12 cellular contexts compared by ENCODE assay signal in genomic region chr11:68384530-68385081, GRCh38.
DNase-seq lines count a peak whose midpoint lies in the region; ATAC-seq and TF ChIP-seq lines count a peak whose summit lies in the region.
"Had no signal": no experiment of that assay in that cellular context is flagged by ENCODE, and none has a peak within 500 bp of the region (broad histone marks: within the 10 kb centered on the region; RNA-seq: fewer than 3 reads in every experiment).

No MANE protein-coding gene starts in this region.

- H3K23ac ChIP-seq in neuronal stem cell (ENCODE audit: low read depth, low read length, poor library complexity), result peak overlapping the region; percentile 6

- ATAC-seq in GM21390 (IDR thresholded peaks at IDR 0.05; ENCODE audit: unreplicated experiment) (no peak), GM18858 (IDR thresholded peaks at IDR 0.05; ENCODE audit: unreplicated experiment) (no peak)

- H3K4me2 ChIP-seq in BLaER1 (no peak overlapping the region), neuronal stem cell (ENCODE audit: insufficient read depth, low read length, poor library complexity, severe bottlenecking) (no peak overlapping the region)
- H3K4me2 ChIP-seq: A549 had no signal

- H2BK15ac ChIP-seq in neuronal stem cell (ENCODE audit: low read length), result no peak overlapping the region

- no peak for TF ChIP-seq POLR2A in spleen (IDR thresholded peaks at IDR 0.05)

- no peak overlapping the region for H3K18ac ChIP-seq in neuronal stem cell (ENCODE audit: low read length)

- DNase-seq in neuronal stem cell (ENCODE audit: low spot score) (no peak), spleen (peak; percentile 64), SW 1271 (lab: John Stamatoyannopoulos, UW) (no peak), GOT3 (lab: John Stamatoyannopoulos, UW) (no peak)
- DNase-seq: COR-L47 had no signal

- H3K36me3 ChIP-seq in BLaER1 (peaks cover 64% of the 10 kb centered on the region), neuronal stem cell (replicated peaks in 1 of 2; ENCODE audit: control insufficient read depth in 2 of 2, insufficient read depth in 2 of 2, low read length in 2 of 2) (peaks cover 19 to 36% of the 10 kb centered on the region in 2 donors), spleen (peaks cover 0 to 7% (median 0%) of the 10 kb centered on the region in 6 donors)

- H3K4me3 ChIP-seq in BLaER1, result no peak overlapping the region
- peak overlapping the region in 1 of 2 donors; percentile 31 for H3K4me3 ChIP-seq in neuronal stem cell (ENCODE audit: low read length in 2 of 2)
- H3K4me3 ChIP-seq in spleen, result no peak overlapping the region
- H3K4me3 ChIP-seq: A549, GM23248 had no signal

- no peak overlapping the region for H4K8ac ChIP-seq in neuronal stem cell (ENCODE audit: low read depth, low read length)

- no CpG with 5 or more reads among the region's 13 CpGs for WGBS in neuronal stem cell (ENCODE audit: extremely low coverage in 2 of 2, insufficient read length in 2 of 2, insufficient replicate concordance in 1 of 2), 2 donors
- WGBS in spleen, 5 donors, result 89 to 97% (median 93%) methylated on average over 12 to 13 of the region's 13 CpGs

- H2BK5ac ChIP-seq in neuronal stem cell (ENCODE audit: low read length), result peak overlapping the region; percentile 67

- H3K27ac ChIP-seq in BLaER1, result peak overlapping the region; percentile 8; the same call in 1 of the 2 replicates
- peak overlapping the region; percentile 34; the same call in 1 of the 2 replicates for H3K27ac ChIP-seq in VCaP
- H3K27ac ChIP-seq in neuronal stem cell (replicated peaks; ENCODE audit: low read length), result no peak overlapping the region
- no peak overlapping the region for H3K27ac ChIP-seq in spleen
- H3K27ac ChIP-seq: GM23248 had no signal

- peaks cover 9% of the 10 kb centered on the region for H3K79me1 ChIP-seq in neuronal stem cell (ENCODE audit: low read depth, low read length)

- H2AK5ac ChIP-seq in neuronal stem cell (ENCODE audit: low read depth, low read length), result peak overlapping the region; percentile 25

- no peak overlapping the region for H4K91ac ChIP-seq in neuronal stem cell (ENCODE audit: low read depth, low read length, poor library complexity)

- no peak overlapping the region for H2BK120ac ChIP-seq in neuronal stem cell (ENCODE audit: low read depth, low read length)

- no peak overlapping the region for H2AFZ ChIP-seq in neuronal stem cell (ENCODE audit: low read length)
- H2AFZ ChIP-seq: GM23248 had no signal

- TF ChIP-seq CTCF in VCaP (conservative IDR thresholded peaks at IDR 0.05) (no peak), spleen (IDR thresholded peaks at IDR 0.05 in 8 of 11, conservative IDR thresholded peaks at IDR 0.05 in 3 of 11) (no peak)

- H3K9me3 ChIP-seq in BLaER1 (no peaks in the 10 kb centered on the region), neuronal stem cell (replicated peaks in 1 of 2; ENCODE audit: control insufficient read depth in 2 of 2, insufficient read depth in 1 of 2, low read depth in 1 of 2, low read length in 2 of 2) (peaks cover 0 to 7% of the 10 kb centered on the region in 2 donors), spleen (no peaks in the 10 kb centered on the region)
- H3K9me3 ChIP-seq: A549, BE2C had no signal

- H3K9ac ChIP-seq in BLaER1 (no peak overlapping the region), neuronal stem cell (ENCODE audit: low read depth, low read length, poor library complexity) (no peak overlapping the region)
- H3K9ac ChIP-seq: GM23248 had no signal

- peaks cover 100% of the 10 kb centered on the region for H4K20me1 ChIP-seq in BLaER1

- H3K4ac ChIP-seq in neuronal stem cell (ENCODE audit: low read length), result no peak overlapping the region

- intact Hi-C loops in spleen (cut with DNase I; ENCODE audit: low total_unique reads), result no loop called here

- H3K27me3 ChIP-seq in BLaER1, result no peaks in the 10 kb centered on the region
- H3K27me3 ChIP-seq in neuronal stem cell (ENCODE audit: control insufficient read depth in 3 of 3, insufficient read depth in 3 of 3, low read depth in 1 of 3, low read length in 3 of 3), result no peaks in the 10 kb centered on the region
- peaks cover 0 to 6% (median 0%) of the 10 kb centered on the region in 7 donors for H3K27me3 ChIP-seq in spleen (replicated peaks in 1 of 7)
- H3K27me3 ChIP-seq: BE2C had no signal

- H3K14ac ChIP-seq in neuronal stem cell (ENCODE audit: low read length), result no peak overlapping the region

- no peak overlapping the region for H2BK12ac ChIP-seq in neuronal stem cell (ENCODE audit: low read length)

- H3K4me1 ChIP-seq in BLaER1, result peaks cover 76% of the 10 kb centered on the region
- H3K4me1 ChIP-seq in neuronal stem cell (ENCODE audit: control insufficient read depth in 2 of 2, insufficient read depth in 1 of 2, low read depth in 1 of 2, low read length in 2 of 2), result peaks cover 6 to 16% of the 10 kb centered on the region in 2 donors
- peaks cover 25 to 48% (median 41%) of the 10 kb centered on the region in 6 donors for H3K4me1 ChIP-seq in spleen
- H3K4me1 ChIP-seq: BE2C had no signal

Comparison
In these comparisons a context has a peak if more than half of its experiments do, and no peak if none do; other contexts are left out.
1. H3K27ac ChIP-seq: peak in BLaER1 (single experiment) and VCaP (single experiment); none in neuronal stem cell (single experiment) and spleen (0 of 8).